In genomic region chr14:33348510-33348909, GRCh38 we compare ENCODE assay signal across 1 cellular context.
TF ChIP-seq lines count a peak whose summit lies in the region.

No MANE protein-coding gene starts in this region.

TF ChIP-seq in HepG2, 621 proteins besides CTCF, POLR2A, EP300 and RAD21 (continued from another document):
- no peak for TF ChIP-seq MYC (CRISPR knock-in tag; IDR thresholded peaks at IDR 0.05; ENCODE audit: borderline replicate concordance)
- no peak for TF ChIP-seq RFXAP (CRISPR knock-in tag; IDR thresholded peaks at IDR 0.05; ENCODE audit: borderline replicate concordance)
- no peak for TF ChIP-seq USF2 (IDR thresholded peaks at IDR 0.05; ENCODE audit: low read depth, low read length)
- no peak for TF ChIP-seq USF2 (CRISPR knock-in tag; IDR thresholded peaks at IDR 0.05; ENCODE audit: borderline replicate concordance)
TF ChIP-seq in HepG2: peak in this region for 0.
